28 cellular contexts compared by ENCODE assay signal in genomic region chr4:5662555-5662954, GRCh38. TPM values are rescaled to one million over a fixed set of nuclear protein-coding genes. Genes with fewer than 3 reads are reported as not detected.
"Had no signal": no experiment of that assay in that cellular context is flagged by ENCODE, and none has a peak within 500 bp of the region (broad histone marks: within the 10 kb centered on the region; RNA-seq: fewer than 3 reads in every experiment).

No MANE protein-coding gene starts in this region.

- H3K27me3 ChIP-seq: pancreas, sigmoid colon, tibial nerve, uterus had no signal

- FAIRE-seq: islet of Langerhans had no signal

- H3K36me3 ChIP-seq: prostate gland, uterus had no signal

- H3K4me1 Mint-ChIP-seq: immature natural killer cell; naive thymus-derived CD4-positive, alpha-beta T cell; stimulated activated memory B cell treated with anti-CD40 and anti-IgM and Interleukin-4, amounts not matched to agents 10 μg/mL and 1 μg/mL and 100 μg/mL, for 72 hours; stimulated activated naive CD8-positive, alpha-beta T cell treated with anti-CD3 and anti-CD28 coated beads, Interleukin-15, amount 100 ng/mL, for 72 hours had no signal

- H3K27me3 Mint-ChIP-seq: stimulated activated memory B cell treated with anti-CD40 and anti-IgM and Interleukin-4, amounts not matched to agents 10 μg/mL and 1 μg/mL and 100 μg/mL, for 72 hours; stimulated activated naive CD8-positive, alpha-beta T cell treated with anti-CD3 and anti-CD28 coated beads, Interleukin-15, amount 100 ng/mL, for 72 hours; type B pancreatic cell had no signal

- H3K9me3 ChIP-seq: mucosa of descending colon, pancreas, prostate gland, sigmoid colon, uterus had no signal

- H3K9me3 Mint-ChIP-seq: natural killer cell treated with Interleukin-12 subunit alpha and Interleukin-12 subunit beta and Interleukin-15 and Interleukin-18, amount 100 ng/mL, for 72 hours had no signal

- H3K27ac Mint-ChIP-seq: immature natural killer cell; naive thymus-derived CD4-positive, alpha-beta T cell; natural killer cell treated with Interleukin-12 subunit alpha and Interleukin-12 subunit beta and Interleukin-15 and Interleukin-18, amount 100 ng/mL, for 72 hours; stimulated activated memory B cell treated with anti-CD40 and anti-IgM and Interleukin-4, amounts not matched to agents 10 μg/mL and 1 μg/mL and 100 μg/mL, for 72 hours; stimulated activated naive CD8-positive, alpha-beta T cell treated with anti-CD3 and anti-CD28 coated beads, Interleukin-15, amount 100 ng/mL, for 72 hours; type B pancreatic cell had no signal

- H3K4me1 ChIP-seq: left ventricle myocardium inferior, pancreas, prostate gland, sigmoid colon, tibial nerve, uterus had no signal

- H3K36me3 Mint-ChIP-seq: naive thymus-derived CD4-positive, alpha-beta T cell had no signal

- H3K27ac ChIP-seq: left ventricle myocardium inferior, pancreas, prostate gland, sigmoid colon, tibial nerve, uterus had no signal

- ATAC-seq: mucosa of descending colon; naive thymus-derived CD4-positive, alpha-beta T cell; natural killer cell treated with Interleukin-12 subunit alpha and Interleukin-12 subunit beta and Interleukin-15 and Interleukin-18, amount 100 ng/mL, for 72 hours; pancreas; right cardiac atrium; stimulated activated memory B cell treated with anti-CD40 and anti-IgM and Interleukin-4, amounts not matched to agents 10 μg/mL and 1 μg/mL and 100 μg/mL, for 72 hours; stimulated activated naive CD8-positive, alpha-beta T cell treated with anti-CD3 and anti-CD28 coated beads, Interleukin-15, amount 100 ng/mL, for 72 hours had no signal

- DNase-seq: hypothalamus; immature natural killer cell; kidney; left ventricle myocardium inferior; midbrain; mucosa of descending colon; naive thymus-derived CD4-positive, alpha-beta T cell; pancreas; posterior cingulate gyrus; retina; right cardiac atrium; sigmoid colon; stimulated activated CD4-positive, alpha-beta T cell treated with anti-CD3 and anti-CD28 coated beads, Interleukin-1b, Interleukin-23, amount 100 ng/mL, for 48 hours; stimulated activated CD4-positive, alpha-beta T cell treated with anti-CD3 and anti-CD28 coated beads, Interleukin-2, amount 100 ng/mL, for 48 hours; stimulated activated CD4-positive, alpha-beta T cell treated with anti-CD3 and anti-CD28 coated beads, Interleukin-4, amount 100 ng/mL, for 4 hours; stimulated activated CD8-positive, alpha-beta memory T cell treated with anti-CD3 and anti-CD28 coated beads, Interleukin-4, amount 100 ng/mL, for 48 hours; stimulated activated naive CD4-positive, alpha-beta T cell treated with Interleukin-2 at 50 U/mL for 16 hours; stimulated activated naive CD8-positive, alpha-beta T cell treated with anti-CD3 and anti-CD28 coated beads, Interleukin-15, amount 100 ng/mL, for 72 hours; substantia nigra; uterus had no signal

- H3K4me3 Mint-ChIP-seq: immature natural killer cell; naive thymus-derived CD4-positive, alpha-beta T cell; natural killer cell treated with Interleukin-12 subunit alpha and Interleukin-12 subunit beta and Interleukin-15 and Interleukin-18, amount 100 ng/mL, for 72 hours; stimulated activated memory B cell treated with anti-CD40 and anti-IgM and Interleukin-4, amounts not matched to agents 10 μg/mL and 1 μg/mL and 100 μg/mL, for 72 hours; stimulated activated naive CD8-positive, alpha-beta T cell treated with anti-CD3 and anti-CD28 coated beads, Interleukin-15, amount 100 ng/mL, for 72 hours; type B pancreatic cell had no signal

- H3K4me3 ChIP-seq: left ventricle myocardium inferior, lung, mucosa of descending colon, pancreas, prostate gland, sigmoid colon, smooth muscle cell, tibial nerve, uterus had no signal

RNA-seq across cellular contexts. Expression of gene EVC2, which starts 45.8 kb away (rescaled TPM):
- polyA plus RNA-seq: immature natural killer cell had no signal

RNA-seq across cellular contexts. Expression of gene EVC, which starts 48.4 kb away (rescaled TPM):
- polyA plus RNA-seq: immature natural killer cell; naive thymus-derived CD4-positive, alpha-beta T cell had no signal
